Comparison of ENCODE assay signal across 20 cellular contexts in genomic region chr2:10753876-10754275, GRCh38. TPM values are rescaled to one million over a fixed set of nuclear protein-coding genes. Genes with fewer than 3 reads are reported as not detected.
DNase-seq lines count a peak whose midpoint lies in the region; ATAC-seq, FAIRE-seq and TF ChIP-seq lines count a peak whose summit lies in the region.
"Had no signal": no experiment of that assay in that cellular context is flagged by ENCODE, and none has a peak within 500 bp of the region (broad histone marks: within the 10 kb centered on the region; RNA-seq: fewer than 3 reads in every experiment).

No MANE protein-coding gene starts in this region.

- H3K79me2 ChIP-seq in K562 (ENCODE audit: control insufficient read depth, insufficient read depth, low read length) (no peaks in the 10 kb centered on the region), GM23248 (ENCODE audit: insufficient read depth) (no peaks in the 10 kb centered on the region)

- H3K4me2 ChIP-seq in K562 (ENCODE audit: insufficient read depth, low read length) (no peak overlapping the region), GM23248 (ENCODE audit: unreplicated experiment) (no peak overlapping the region)

- in situ Hi-C loops in K562 (cut with MboI) (no loop called here), GM23248 (cut with MboI) (no loop called here)

- H2AFZ ChIP-seq in K562 (ENCODE audit: low read depth, low read length) (no peak overlapping the region), GM23248 (no peak overlapping the region)

- no peaks in the 10 kb centered on the region for H3K9me3 ChIP-seq in K562 (replicated peaks; ENCODE audit: control insufficient read depth, insufficient read depth, low read depth, low read length)
- no peaks in the 10 kb centered on the region for H3K9me3 ChIP-seq in lower lobe of right lung
- H3K9me3 ChIP-seq in CD8-positive, alpha-beta T cell (ENCODE audit: low read length): no peaks in the 10 kb centered on the region
- H3K9me3 ChIP-seq in GM23248 (ENCODE audit: low read depth): no peaks in the 10 kb centered on the region
- H3K9me3 ChIP-seq in psoas muscle: no peaks in the 10 kb centered on the region
- H3K9me3 ChIP-seq: HAP-1 had no signal

- H3K9me1 ChIP-seq in K562 (ENCODE audit: control insufficient read depth, insufficient read depth, low read length): no peaks in the 10 kb centered on the region

- H3K4me1 ChIP-seq in K562 (replicated peaks in 1 of 2; ENCODE audit: control insufficient read depth in 2 of 2, insufficient read depth in 2 of 2, low read length in 2 of 2) (no peaks in the 10 kb centered on the region; a peak in 1 of 5 replicates), lower lobe of right lung (no peaks in the 10 kb centered on the region), GM23248 (ENCODE audit: insufficient read depth) (no peaks in the 10 kb centered on the region), psoas muscle (no peaks in the 10 kb centered on the region)
- no peaks in the 10 kb centered on the region for H3K4me1 ChIP-seq in CD8-positive, alpha-beta T cell (ENCODE audit: insufficient read depth, low read length)
- H3K4me1 ChIP-seq: HAP-1 had no signal

- FAIRE-seq in K562 (lab: Jason Lieb, UNC): no peak
- FAIRE-seq: D721Med, GM12878, GM19239, H54 had no signal

- H3K27me3 ChIP-seq in K562 (ENCODE audit: control insufficient read depth in 2 of 2, insufficient read depth in 2 of 2, low read length in 2 of 2): peaks cover 32 to 66% of the 10 kb centered on the region in 2 experiments
- H3K27me3 ChIP-seq in lower lobe of right lung (ENCODE audit: low read depth): no peaks in the 10 kb centered on the region
- no peaks in the 10 kb centered on the region for H3K27me3 ChIP-seq in CD8-positive, alpha-beta T cell (ENCODE audit: insufficient read depth, low read length)
- peaks cover 6% of the 10 kb centered on the region; the same call in 1 of the 2 replicates for H3K27me3 ChIP-seq in GM23248 (replicated peaks; ENCODE audit: insufficient read depth)
- H3K27me3 ChIP-seq in psoas muscle (ENCODE audit: insufficient read depth in 3 of 3, low read length in 2 of 3): no peaks in the 10 kb centered on the region

- intact Hi-C loops in K562 (cut with micrococcal nuclease): no loop called here
- intact Hi-C loops in lower lobe of right lung (cut with DNase I): no loop called here
- intact Hi-C loops in posterior vena cava (cut with DNase I): no loop called here
- intact Hi-C loops in CD8-positive, alpha-beta T cell (cut with DNase I, micrococcal nuclease): no loop called here
- intact Hi-C loops in psoas muscle (cut with DNase I): no loop called here

- H3K27ac ChIP-seq in K562 (ENCODE audit: extremely low read depth, low read depth, low read length) (no peak overlapping the region), lower lobe of right lung (no peak overlapping the region), GM23248 (no peak overlapping the region), psoas muscle (no peak overlapping the region)
- no peak overlapping the region for H3K27ac ChIP-seq in CD8-positive, alpha-beta T cell (ENCODE audit: low read depth, low read length)

- TF ChIP-seq CTCF in K562 (IDR thresholded peaks at IDR 0.05 in 2 of 3, conservative IDR thresholded peaks at IDR 0.05 in 1 of 3; ENCODE audit: insufficient read depth in 2 of 3, low read depth in 1 of 3, low read length in 3 of 3) (no peak), lower lobe of right lung (IDR thresholded peaks at IDR 0.05) (no peak), psoas muscle (IDR thresholded peaks at IDR 0.05) (no peak)
- no peak for TF ChIP-seq CTCF in CD8-positive, alpha-beta T cell (IDR thresholded peaks at IDR 0.05)

- no peaks in the 10 kb centered on the region for H3K36me3 ChIP-seq in K562 (ENCODE audit: control insufficient read depth, insufficient read depth, low read length)
- no peaks in the 10 kb centered on the region for H3K36me3 ChIP-seq in lower lobe of right lung
- H3K36me3 ChIP-seq in CD8-positive, alpha-beta T cell (ENCODE audit: insufficient read depth, low read length): no peaks in the 10 kb centered on the region
- H3K36me3 ChIP-seq in GM23248 (ENCODE audit: low read depth): no peaks in the 10 kb centered on the region
- no peaks in the 10 kb centered on the region for H3K36me3 ChIP-seq in psoas muscle (ENCODE audit: insufficient read depth in 1 of 2, low read depth in 1 of 2)
- H3K36me3 ChIP-seq: HAP-1 had no signal

- no peaks in the 10 kb centered on the region for H3K9me3 Mint-ChIP-seq in CD8-positive, alpha-beta T cell
- H3K9me3 Mint-ChIP-seq: HFFc6 had no signal

- no peaks in the 10 kb centered on the region for H3K4me1 Mint-ChIP-seq in CD8-positive, alpha-beta T cell (ENCODE audit: low read depth)
- H3K4me1 Mint-ChIP-seq: CD4-positive, alpha-beta memory T cell had no signal

- H3K4me3 ChIP-seq in K562: no peak overlapping the region
- H3K4me3 ChIP-seq in lower lobe of right lung: no peak overlapping the region
- no peak overlapping the region for H3K4me3 ChIP-seq in CD8-positive, alpha-beta T cell (ENCODE audit: low read depth, low read length)
- no peak overlapping the region for H3K4me3 ChIP-seq in GM23248
- H3K4me3 ChIP-seq in psoas muscle: no peak overlapping the region
- H3K4me3 ChIP-seq: GM12878, HAP-1 had no signal

- H3K9me2 ChIP-seq in GM23248 (ENCODE audit: insufficient read depth): no peaks in the 10 kb centered on the region

- H4K20me1 ChIP-seq in K562 (replicated peaks; ENCODE audit: control insufficient read depth, insufficient read depth, low read length) (no peaks in the 10 kb centered on the region), GM23248 (ENCODE audit: insufficient read depth) (no peaks in the 10 kb centered on the region)

- no peak overlapping the region for H3K4me3 Mint-ChIP-seq in CD8-positive, alpha-beta T cell
- H3K4me3 Mint-ChIP-seq: CD4-positive, alpha-beta memory T cell; HFFc6 had no signal

- BruUV-seq in K562 (replicated peaks; lab: Mats Ljungman, UMichigan): no TSS peak

- CTCF ChIA-PET in K562 (lab: Yijun Ruan, JAX; ENCODE audit: low intra/inter-chr PET ratio): no interaction called here
- CTCF ChIA-PET in CD8-positive, alpha-beta T cell (lab: Charles Lee): no interaction called here

- no peak for DNase-seq in K562 (ENCODE audit: extremely low read depth in 1 of 4, low spot score in 3 of 4)
- peak; percentile 12 for DNase-seq in lower lobe of right lung
- peak; percentile 17 for DNase-seq in posterior vena cava (ENCODE audit: low spot score)
- DNase-seq in CD8-positive, alpha-beta T cell: no peak
- no peak for DNase-seq in GM23248
- DNase-seq in psoas muscle: no peak
- DNase-seq: C1 segment of cervical spinal cord; CD4-positive, alpha-beta memory T cell; DMS 273 treated with DMSO at 0.1 percent for 48 hours; DMS79; EL; GDM1; GOT3; HFFc6 had no signal

- 8% methylated on average over 8 of the region's 8 CpGs for WGBS in K562 (ENCODE audit: insufficient coverage, low coverage, missing lambda C conversion rate)
- WGBS in GM23248 (ENCODE audit: low coverage in 1 of 2, low lambda C conversion rate in 2 of 2, missing lambda C conversion rate in 2 of 2), 2 experiments: 70% methylated on average over 8 of the region's 8 CpGs
- WGBS in psoas muscle, 3 donors: 76 to 79% (median 79%) methylated on average over 8 of the region's 8 CpGs

- POLR2A ChIA-PET in K562 (lab: Yijun Ruan, JAX): interaction anchor here (0.8 to 1.0 kb wide), 2 partner anchors 33 to 395 kb away, joined by 3 read pairs; partner anchors contain the start of gene ATP6V1C2
- POLR2A ChIA-PET in CD8-positive, alpha-beta T cell (lab: Charles Lee): no interaction called here

- H3K9ac ChIP-seq in K562 (ENCODE audit: insufficient read depth in 1 of 2, low read depth in 2 of 2, low read length in 2 of 2): no peak overlapping the region
- H3K9ac ChIP-seq in GM23248: no peak overlapping the region

- no peaks in the 10 kb centered on the region for H3F3A ChIP-seq in GM23248 (ENCODE audit: insufficient read depth)

- no peak for TF ChIP-seq RAD21 in K562 (CRISPR knock-in tag; conservative IDR thresholded peaks at IDR 0.05 in 1 of 2, IDR thresholded peaks at IDR 0.05 in 1 of 2)

- no peaks in the 10 kb centered on the region for H3K36me3 Mint-ChIP-seq in CD8-positive, alpha-beta T cell
- H3K36me3 Mint-ChIP-seq: CD4-positive, alpha-beta memory T cell had no signal

- no peak for TF ChIP-seq POLR2A in K562 (conservative IDR thresholded peaks at IDR 0.05)

- TF ChIP-seq EP300 in K562 (IDR thresholded peaks at IDR 0.05; ENCODE audit: low read length): no peak

- H3K27me3 Mint-ChIP-seq in CD8-positive, alpha-beta T cell (ENCODE audit: low read depth): no peaks in the 10 kb centered on the region

- H3K27ac Mint-ChIP-seq in CD8-positive, alpha-beta T cell: no peak overlapping the region
- H3K27ac Mint-ChIP-seq: CD4-positive, alpha-beta memory T cell; HFFc6 had no signal

- no peak for ATAC-seq in K562
- no peak for ATAC-seq in lower lobe of right lung
- ATAC-seq in CD8-positive, alpha-beta T cell: no peak
- no peak for ATAC-seq in psoas muscle
- ATAC-seq: GM12878 had no signal

RNA-seq across cellular contexts. Expression of gene ATP6V1C2, which starts 32.4 kb away (rescaled TPM):
- total RNA-seq in K562 (2011; cell fraction: chromatin; rRNA removed; ENCODE audit: low replicate concordance): 0.16 TPM in 1 of 2 replicates, not detected in the other
- total RNA-seq in K562 (2011; cell fraction: nucleolus; rRNA removed): not detected in 2 replicates
- total RNA-seq in K562 (2011; cell fraction: nucleoplasm; rRNA removed): not detected in 2 replicates
- total RNA-seq in K562 (2014; rRNA removed) (not detected in 2 replicates), K562 (2014; rRNA removed; fragmentation: Illumina TruSeq; extraction: Trizol) (not detected in 2 replicates), K562 (2015; rRNA removed; fragmentation: Illumina TruSeq; extraction: Trizol) (not detected in 2 replicates), K562 (2021) (0.09 TPM in 1 of 2 replicates, not detected in the other), lower lobe of right lung (1.7 TPM), posterior vena cava (under 1 TPM; 0.33 to 0.42 TPM), psoas muscle (under 1 TPM; 0.11 to 0.27 (median 0.16) TPM)
- polyA plus RNA-seq in K562 (2011; rRNA removed) (0.04 and 0.10 TPM in 2 replicates), K562 (2014; fragmentation: Illumina TruSeq; extraction: Trizol) (not detected in 2 replicates), K562 (2014; fragmentation: Nextera tagmentation; extraction: Ambion mirVana) (under 1 TPM; 0.28 to 0.31 TPM), K562 (2014; rRNA removed) (0.01 and 0.13 TPM in 2 replicates), GM23248 (2016; fragmentation: Nextera tagmentation; extraction: Ambion mirVana) (0.18 and 0.53 TPM in 2 replicates), psoas muscle (under 1 TPM; 0.25 to 0.70 (median 0.25) TPM)
- not detected in 2 replicates for polyA plus RNA-seq in K562 (2011; cell fraction: cytosol; rRNA removed)
- 0.17 and 0.27 TPM in 2 replicates for polyA plus RNA-seq in K562 (2011; cell fraction: nucleus; rRNA removed)
- 1.0 and 1.5 TPM in 2 replicates for polyA plus RNA-seq in K562 (2012)
- polyA minus RNA-seq in K562 (2011; rRNA and poly(A)+ RNA removed): not detected in 2 replicates
- 3.1 TPM in 1 of 2 replicates, not detected in the other for polyA minus RNA-seq in K562 (2011; cell fraction: cytosol; rRNA and poly(A)+ RNA removed)
- polyA minus RNA-seq in K562 (2011; cell fraction: nucleus; rRNA and poly(A)+ RNA removed): 0.40 TPM in 1 of 2 replicates, not detected in the other
- not detected for total RNA-seq in CD8-positive, alpha-beta T cell
- total RNA-seq in GM23248 (2014; rRNA removed; shearing (Covaris generic)): not detected in 2 replicates
- total RNA-seq: A673; CD4-positive, alpha-beta memory T cell; HFFc6 had no signal

RNA-seq across cellular contexts. Expression of gene PDIA6, which starts 58.7 kb away (rescaled TPM):
- 169 and 243 TPM in 2 replicates for total RNA-seq in K562 (2011; cell fraction: chromatin; rRNA removed; ENCODE audit: low replicate concordance)
- 249 and 253 TPM in 2 replicates for total RNA-seq in K562 (2011; cell fraction: nucleolus; rRNA removed)
- total RNA-seq in K562 (2011; cell fraction: nucleoplasm; rRNA removed): 314 and 381 TPM in 2 replicates
- total RNA-seq in K562 (2014; rRNA removed) (171 and 185 TPM in 2 replicates), K562 (2014; rRNA removed; fragmentation: Illumina TruSeq; extraction: Trizol) (226 and 229 TPM in 2 replicates), K562 (2015; rRNA removed; fragmentation: Illumina TruSeq; extraction: Trizol) (226 and 233 TPM in 2 replicates), K562 (2021) (196 and 198 TPM in 2 replicates), lower lobe of right lung (167 TPM), posterior vena cava (100 to 1,000 TPM; 111 to 144 TPM), psoas muscle (10 to 100 TPM; 40.1 to 61.7 (median 51.7) TPM)
- polyA plus RNA-seq in K562 (2011; rRNA removed) (184 and 234 TPM in 2 replicates), K562 (2014; fragmentation: Illumina TruSeq; extraction: Trizol) (218 and 268 TPM in 2 replicates), K562 (2014; fragmentation: Nextera tagmentation; extraction: Ambion mirVana) (100 to 1,000 TPM; 166 to 257 TPM), K562 (2014; rRNA removed) (189 and 200 TPM in 2 replicates), GM23248 (2016; fragmentation: Nextera tagmentation; extraction: Ambion mirVana) (502 and 516 TPM in 2 replicates), psoas muscle (100 to 1,000 TPM in 1 of 3 donors, 10 to 100 TPM in 2; 55.1 to 139 (median 80.0) TPM)
- 78.8 and 175 TPM in 2 replicates for polyA plus RNA-seq in K562 (2011; cell fraction: cytosol; rRNA removed)
- polyA plus RNA-seq in K562 (2011; cell fraction: nucleus; rRNA removed): 44.2 and 80.3 TPM in 2 replicates
- polyA plus RNA-seq in K562 (2012): 231 and 241 TPM in 2 replicates
- polyA minus RNA-seq in K562 (2011; rRNA and poly(A)+ RNA removed): 211 and 234 TPM in 2 replicates
- polyA minus RNA-seq in K562 (2011; cell fraction: cytosol; rRNA and poly(A)+ RNA removed): 74.0 and 79.4 TPM in 2 replicates
- polyA minus RNA-seq in K562 (2011; cell fraction: nucleus; rRNA and poly(A)+ RNA removed): 19.8 and 37.5 TPM in 2 replicates
- total RNA-seq in CD8-positive, alpha-beta T cell: 10 to 100 TPM; 24.4 to 24.8 TPM
- 363 and 367 TPM in 2 replicates for total RNA-seq in GM23248 (2014; rRNA removed; shearing (Covaris generic))

Comparison
In these comparisons a context has a peak if more than half of its experiments do, and no peak if none do; other contexts are left out.
1. DNase-seq: peak in lower lobe of right lung (single experiment) and posterior vena cava (single experiment); none in K562 (0 of 4), CD8-positive, alpha-beta T cell (0 of 7), GM23248 (single experiment) and psoas muscle (0 of 2).